In the genomic region with DNA sequence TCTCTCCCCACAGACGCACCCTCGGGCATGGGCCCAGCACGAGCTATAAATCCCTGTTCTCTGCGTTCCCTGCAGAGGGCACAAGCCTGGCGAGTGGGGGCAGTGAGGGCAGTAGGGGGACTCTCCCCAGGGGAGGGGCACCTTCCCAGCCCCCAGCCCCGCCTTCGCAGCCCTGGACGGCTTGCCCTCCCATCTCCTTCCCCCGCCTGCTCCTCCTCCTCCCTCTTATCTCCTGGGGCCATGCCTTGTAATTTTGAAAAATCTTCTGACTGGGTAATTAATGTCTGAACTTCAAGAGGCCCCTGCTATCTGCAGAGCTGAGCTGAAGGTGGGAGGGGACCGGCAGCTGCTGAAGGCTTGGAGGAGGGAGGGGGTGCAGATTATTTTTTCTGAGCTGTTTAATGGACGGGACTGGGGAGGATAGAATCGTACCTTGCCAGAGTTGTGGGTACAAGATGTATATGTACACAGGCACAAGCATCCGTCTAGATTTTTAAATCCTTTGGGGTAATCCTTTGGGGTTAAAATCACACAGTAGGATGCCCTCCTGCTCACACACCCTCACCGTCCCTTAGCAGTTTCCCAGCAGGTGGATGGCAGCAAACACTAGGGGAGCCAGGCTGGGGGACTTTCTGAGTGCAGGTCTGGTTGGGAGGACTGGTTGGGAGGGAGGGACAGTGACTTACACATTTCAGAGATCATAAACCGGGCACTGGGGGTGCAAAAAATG, we compare ENCODE assay signal across 9 cellular contexts.
A peak's percentile ranks its signal among the peaks of the same experiment; 100 is the strongest.
DNase-seq lines count a peak whose midpoint lies in the region; ATAC-seq and TF ChIP-seq lines count a peak whose summit lies in the region.
"Had no signal": no experiment of that assay in that cellular context is flagged by ENCODE, and none has a peak within 500 bp of the region (broad histone marks: within the 10 kb centered on the region; RNA-seq: fewer than 3 reads in every experiment).

No MANE protein-coding gene starts in this region.

- H4K91ac ChIP-seq in H9 (ENCODE audit: insufficient read length, low read depth, low read length), result no peak overlapping the region

- peak overlapping the region in 1 of 2 experiments; percentile 50; a peak in 1 of 5 replicates for H3K4me3 Mint-ChIP-seq in H9

- no peaks in the 10 kb centered on the region for H3K23me2 ChIP-seq in H9 (ENCODE audit: insufficient read length, low read depth, low read length, poor library complexity, severe bottlenecking)

- H2BK20ac ChIP-seq in H9 (ENCODE audit: low read depth, low read length, poor library complexity, severe bottlenecking), result no peak overlapping the region

- no peaks in the 10 kb centered on the region for H3K27me3 ChIP-seq in H9 (ENCODE audit: insufficient read depth, low read length)
- H3K27me3 ChIP-seq in rectal smooth muscle tissue (ENCODE audit: control insufficient read depth, insufficient read depth, low read length), result no peaks in the 10 kb centered on the region
- H3K27me3 ChIP-seq: left lung had no signal

- H3K4me1 Mint-ChIP-seq in H9, result peaks cover 54 to 64% of the 10 kb centered on the region in 2 experiments

- no CpG with 5 or more reads among the region's 15 CpGs for WGBS in H9 (ENCODE audit: extremely low coverage, insufficient read length, low lambda C conversion rate)

- TF ChIP-seq CTCF in H9 (conservative IDR thresholded peaks at IDR 0.05), result no peak
- TF ChIP-seq CTCF in fibroblast of villous mesenchyme (IDR thresholded peaks at IDR 0.05; ENCODE audit: insufficient read depth, low read depth, low read length), result peak; percentile 9

- DNase-seq in H9, result peak; percentile 34
- peak; percentile 91 for DNase-seq in NCI-H69 (lab: John Stamatoyannopoulos, UW)
- DNase-seq in fibroblast of villous mesenchyme (ENCODE audit: low read depth), result peak; percentile 50
- DNase-seq in T-helper 1 cell, result no peak
- no peak for DNase-seq in stimulated activated CD4-positive, alpha-beta T cell treated with anti-CD3 and anti-CD28 coated beads, Interleukin-4, amount 100 ng/mL, for 24 hours
- no peak for DNase-seq in T1000 (lab: John Stamatoyannopoulos, UW)

- no peaks in the 10 kb centered on the region for H3K79me2 ChIP-seq in H9 (ENCODE audit: insufficient read depth, low read length)

- H3K4me3 ChIP-seq in fibroblast of villous mesenchyme (ENCODE audit: low read depth, low read length) (peak overlapping the region; percentile 21), rectal smooth muscle tissue (ENCODE audit: low read length) (peak overlapping the region; percentile 11)
- H3K4me3 ChIP-seq: left lung had no signal

- peaks cover 1% of the 10 kb centered on the region in 2 experiments; a peak in 2 of 5 replicates for H3K9me3 Mint-ChIP-seq in H9

- H2AK5ac ChIP-seq in H9 (ENCODE audit: insufficient read length, low read length), result no peak overlapping the region

- no peaks in the 10 kb centered on the region; the same call in none of the 2 replicates for H3K27me3 Mint-ChIP-seq in H9 (ENCODE audit: low read depth)

- H3K9me3 ChIP-seq in H9 (ENCODE audit: control insufficient read depth, low read depth, low read length), result no peaks in the 10 kb centered on the region
- H3K9me3 ChIP-seq: left lung had no signal

- H3K36me3 Mint-ChIP-seq in H9 (ENCODE audit: insufficient read depth in 1 of 3, low read depth in 3 of 3), result no peaks in the 10 kb centered on the region; a peak in 1 of 7 replicates

- peak overlapping the region; percentile 25; the same call in 1 of the 2 replicates for H3K14ac ChIP-seq in H9 (ENCODE audit: insufficient read depth, low read length)

- no peak overlapping the region for H3K9ac ChIP-seq in H9 (ENCODE audit: extremely low read depth, insufficient read length, low read length)
- H3K9ac ChIP-seq in rectal smooth muscle tissue (ENCODE audit: low read length), result no peak overlapping the region

- no peak overlapping the region for H3K23ac ChIP-seq in H9 (ENCODE audit: insufficient read length, low read depth, low read length)

- no peak overlapping the region for H3K4me2 ChIP-seq in H9 (ENCODE audit: insufficient read depth, insufficient read length, low read length)

- H2BK120ac ChIP-seq in H9 (ENCODE audit: low read depth, low read length, poor library complexity, severe bottlenecking), result no peak overlapping the region

- no peak overlapping the region for H3K27ac Mint-ChIP-seq in H9

- H3K4me1 ChIP-seq in H9 (ENCODE audit: insufficient read depth, low read length) (peaks cover 9% of the 10 kb centered on the region), rectal smooth muscle tissue (ENCODE audit: control insufficient read depth, insufficient read depth, low read length) (peaks cover 19% of the 10 kb centered on the region)

- H2BK5ac ChIP-seq in H9 (ENCODE audit: insufficient read length, low read length), result no peak overlapping the region

- H3K56ac ChIP-seq in H9 (ENCODE audit: insufficient read length, low read depth, low read length), result no peak overlapping the region

- no peak overlapping the region for H3K18ac ChIP-seq in H9 (ENCODE audit: insufficient read length, low read depth, low read length)

- H3K27ac ChIP-seq in H9 (ENCODE audit: insufficient read length, low read depth, low read length) (no peak overlapping the region), rectal smooth muscle tissue (ENCODE audit: low read depth, low read length) (peak overlapping the region; percentile 51)

- H2BK12ac ChIP-seq in H9 (ENCODE audit: insufficient read length, low read depth, low read length), result no peak overlapping the region

- no peak overlapping the region for H2BK15ac ChIP-seq in H9 (ENCODE audit: low read depth, low read length)

- H4K20me1 ChIP-seq in H9 (ENCODE audit: control insufficient read depth, insufficient read depth, insufficient read length), result no peaks in the 10 kb centered on the region

- no peak overlapping the region for H4K8ac ChIP-seq in H9 (replicated peaks; ENCODE audit: insufficient read length, low read depth, low read length)

- H3K36me3 ChIP-seq in rectal smooth muscle tissue (ENCODE audit: control insufficient read depth, insufficient read depth, low read length), result no peaks in the 10 kb centered on the region
- H3K36me3 ChIP-seq: left lung had no signal

- no peaks in the 10 kb centered on the region for H3K79me1 ChIP-seq in H9 (ENCODE audit: insufficient read depth, low read depth, low read length, poor library complexity, severe bottlenecking)

- no peak overlapping the region for H3T11ph ChIP-seq in H9 (ENCODE audit: low read length)

- H2AFZ ChIP-seq in H9 (ENCODE audit: low read length), result no peak overlapping the region

- ATAC-seq in GM19463 (IDR thresholded peaks at IDR 0.05; ENCODE audit: unreplicated experiment), result no peak

- H3K4ac ChIP-seq in H9 (ENCODE audit: low read depth, low read length), result no peak overlapping the region

- H4K5ac ChIP-seq in H9 (ENCODE audit: insufficient read length, low read depth, low read length), result no peak overlapping the region

Comparison
In these comparisons a context has a peak if more than half of its experiments do, and no peak if none do; other contexts are left out.
1. DNase-seq: peak in H9 (single experiment), NCI-H69 (single experiment) and fibroblast of villous mesenchyme (single experiment); none in T-helper 1 cell (0 of 5), stimulated activated CD4-positive, alpha-beta T cell treated with anti-CD3 and anti-CD28 coated beads, Interleukin-4, amount 100 ng/mL, for 24 hours (single experiment) and T1000 (single experiment).